In the genomic region with DNA sequence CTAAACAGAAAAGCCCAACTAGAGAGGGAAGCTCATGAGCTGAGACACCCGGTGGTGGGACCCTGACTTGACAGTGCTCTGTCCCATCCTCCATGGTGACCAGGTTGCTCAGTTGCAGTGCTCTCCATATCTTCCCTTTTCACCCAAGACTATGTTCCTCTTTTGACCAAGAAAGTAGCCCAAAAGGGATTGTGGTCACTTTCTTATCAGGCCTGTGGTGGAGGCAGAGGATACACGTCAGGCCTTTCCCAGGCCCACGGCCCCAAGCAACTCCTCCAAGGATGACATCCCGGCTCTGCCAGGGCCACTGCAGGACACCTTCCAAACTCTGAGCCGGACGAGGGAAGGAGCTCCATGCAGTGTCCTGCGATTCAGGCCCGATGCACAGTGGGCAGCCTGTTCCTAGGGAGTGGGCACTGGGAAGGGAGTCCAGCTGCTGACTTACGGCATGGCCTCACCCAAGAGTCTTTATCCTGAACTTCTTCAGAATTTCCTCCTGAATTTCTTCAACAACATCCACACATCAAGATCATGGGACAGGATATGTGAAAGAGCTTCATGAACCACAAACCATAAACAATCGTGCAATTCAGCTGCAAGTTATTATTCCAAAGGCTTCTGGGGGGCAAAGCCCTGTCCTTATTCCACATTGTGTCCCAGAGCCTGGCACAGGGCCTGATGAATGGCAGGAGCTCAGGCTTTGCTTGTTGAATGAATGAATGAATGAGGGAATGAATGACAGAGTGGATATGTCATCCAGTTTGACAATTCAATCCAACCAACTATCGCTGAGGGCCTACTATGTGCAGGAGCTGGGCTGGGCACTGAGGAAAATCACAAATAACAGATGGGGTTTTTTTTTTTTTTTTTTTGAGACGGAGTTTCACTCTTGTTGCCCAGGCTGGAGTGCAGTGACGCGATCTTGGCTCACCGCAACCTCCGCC, we compare ENCODE assay signal across 1 cellular context.
TF ChIP-seq lines count a peak whose summit lies in the region.

No MANE protein-coding gene starts in this region.

TF ChIP-seq in K562, 482 proteins besides CTCF, POLR2A, EP300 and RAD21 (continued from another document and continues in another):
- TF ChIP-seq, protein P1, sequence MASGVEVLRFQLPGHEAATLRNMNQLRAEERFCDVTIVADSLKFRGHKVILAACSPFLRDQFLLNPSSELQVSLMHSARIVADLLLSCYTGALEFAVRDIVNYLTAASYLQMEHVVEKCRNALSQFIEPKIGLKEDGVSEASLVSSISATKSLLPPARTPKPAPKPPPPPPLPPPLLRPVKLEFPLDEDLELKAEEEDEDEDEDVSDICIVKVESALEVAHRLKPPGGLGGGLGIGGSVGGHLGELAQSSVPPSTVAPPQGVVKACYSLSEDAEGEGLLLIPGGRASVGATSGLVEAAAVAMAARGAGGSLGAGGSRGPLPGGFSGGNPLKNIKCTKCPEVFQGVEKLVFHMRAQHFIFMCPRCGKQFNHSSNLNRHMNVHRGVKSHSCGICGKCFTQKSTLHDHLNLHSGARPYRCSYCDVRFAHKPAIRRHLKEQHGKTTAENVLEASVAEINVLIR (CRISPR knock-in tag; IDR thresholded peaks at IDR 0.05), result no peak
- TF ChIP-seq, protein P2, sequence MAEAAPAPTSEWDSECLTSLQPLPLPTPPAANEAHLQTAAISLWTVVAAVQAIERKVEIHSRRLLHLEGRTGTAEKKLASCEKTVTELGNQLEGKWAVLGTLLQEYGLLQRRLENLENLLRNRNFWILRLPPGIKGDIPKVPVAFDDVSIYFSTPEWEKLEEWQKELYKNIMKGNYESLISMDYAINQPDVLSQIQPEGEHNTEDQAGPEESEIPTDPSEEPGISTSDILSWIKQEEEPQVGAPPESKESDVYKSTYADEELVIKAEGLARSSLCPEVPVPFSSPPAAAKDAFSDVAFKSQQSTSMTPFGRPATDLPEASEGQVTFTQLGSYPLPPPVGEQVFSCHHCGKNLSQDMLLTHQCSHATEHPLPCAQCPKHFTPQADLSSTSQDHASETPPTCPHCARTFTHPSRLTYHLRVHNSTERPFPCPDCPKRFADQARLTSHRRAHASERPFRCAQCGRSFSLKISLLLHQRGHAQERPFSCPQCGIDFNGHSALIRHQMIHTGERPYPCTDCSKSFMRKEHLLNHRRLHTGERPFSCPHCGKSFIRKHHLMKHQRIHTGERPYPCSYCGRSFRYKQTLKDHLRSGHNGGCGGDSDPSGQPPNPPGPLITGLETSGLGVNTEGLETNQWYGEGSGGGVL (CRISPR knock-in tag; IDR thresholded peaks at IDR 0.05), result no peak
- no peak for TF ChIP-seq SETDB1 (IDR thresholded peaks at IDR 0.05; ENCODE audit: low read length)
- TF ChIP-seq RFX1 (IDR thresholded peaks at IDR 0.05), result no peak; the same call in 1 of the 2 replicates
- TF ChIP-seq DMBX1 (CRISPR knock-in tag; IDR thresholded peaks at IDR 0.05; ENCODE audit: borderline replicate concordance), result no peak
- TF ChIP-seq, protein P3, sequence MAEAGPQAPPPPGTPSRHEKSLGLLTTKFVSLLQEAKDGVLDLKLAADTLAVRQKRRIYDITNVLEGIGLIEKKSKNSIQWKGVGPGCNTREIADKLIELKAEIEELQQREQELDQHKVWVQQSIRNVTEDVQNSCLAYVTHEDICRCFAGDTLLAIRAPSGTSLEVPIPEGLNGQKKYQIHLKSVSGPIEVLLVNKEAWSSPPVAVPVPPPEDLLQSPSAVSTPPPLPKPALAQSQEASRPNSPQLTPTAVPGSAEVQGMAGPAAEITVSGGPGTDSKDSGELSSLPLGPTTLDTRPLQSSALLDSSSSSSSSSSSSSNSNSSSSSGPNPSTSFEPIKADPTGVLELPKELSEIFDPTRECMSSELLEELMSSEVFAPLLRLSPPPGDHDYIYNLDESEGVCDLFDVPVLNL (CRISPR knock-in tag; IDR thresholded peaks at IDR 0.05; ENCODE audit: low read depth), result no peak
- TF ChIP-seq ZNF24 (IDR thresholded peaks at IDR 0.05), result peak; percentile 77
- no peak for TF ChIP-seq NELFE (IDR thresholded peaks at IDR 0.05; ENCODE audit: insufficient read depth, insufficient read length)
- TF ChIP-seq, protein P4, sequence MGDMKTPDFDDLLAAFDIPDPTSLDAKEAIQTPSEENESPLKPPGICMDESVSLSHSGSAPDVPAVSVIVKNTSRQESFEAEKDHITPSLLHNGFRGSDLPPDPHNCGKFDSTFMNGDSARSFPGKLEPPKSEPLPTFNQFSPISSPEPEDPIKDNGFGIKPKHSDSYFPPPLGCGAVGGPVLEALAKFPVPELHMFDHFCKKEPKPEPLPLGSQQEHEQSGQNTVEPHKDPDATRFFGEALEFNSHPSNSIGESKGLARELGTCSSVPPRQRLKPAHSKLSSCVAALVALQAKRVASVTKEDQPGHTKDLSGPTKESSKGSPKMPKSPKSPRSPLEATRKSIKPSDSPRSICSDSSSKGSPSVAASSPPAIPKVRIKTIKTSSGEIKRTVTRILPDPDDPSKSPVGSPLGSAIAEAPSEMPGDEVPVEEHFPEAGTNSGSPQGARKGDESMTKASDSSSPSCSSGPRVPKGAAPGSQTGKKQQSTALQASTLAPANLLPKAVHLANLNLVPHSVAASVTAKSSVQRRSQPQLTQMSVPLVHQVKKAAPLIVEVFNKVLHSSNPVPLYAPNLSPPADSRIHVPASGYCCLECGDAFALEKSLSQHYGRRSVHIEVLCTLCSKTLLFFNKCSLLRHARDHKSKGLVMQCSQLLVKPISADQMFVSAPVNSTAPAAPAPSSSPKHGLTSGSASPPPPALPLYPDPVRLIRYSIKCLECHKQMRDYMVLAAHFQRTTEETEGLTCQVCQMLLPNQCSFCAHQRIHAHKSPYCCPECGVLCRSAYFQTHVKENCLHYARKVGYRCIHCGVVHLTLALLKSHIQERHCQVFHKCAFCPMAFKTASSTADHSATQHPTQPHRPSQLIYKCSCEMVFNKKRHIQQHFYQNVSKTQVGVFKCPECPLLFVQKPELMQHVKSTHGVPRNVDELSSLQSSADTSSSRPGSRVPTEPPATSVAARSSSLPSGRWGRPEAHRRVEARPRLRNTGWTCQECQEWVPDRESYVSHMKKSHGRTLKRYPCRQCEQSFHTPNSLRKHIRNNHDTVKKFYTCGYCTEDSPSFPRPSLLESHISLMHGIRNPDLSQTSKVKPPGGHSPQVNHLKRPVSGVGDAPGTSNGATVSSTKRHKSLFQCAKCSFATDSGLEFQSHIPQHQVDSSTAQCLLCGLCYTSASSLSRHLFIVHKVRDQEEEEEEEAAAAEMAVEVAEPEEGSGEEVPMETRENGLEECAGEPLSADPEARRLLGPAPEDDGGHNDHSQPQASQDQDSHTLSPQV (IDR thresholded peaks at IDR 0.05), result 0 out of 2 replicates have a peak, but pooled peaks have one; percentile 31
- no peak for TF ChIP-seq RBM14 (IDR thresholded peaks at IDR 0.05; ENCODE audit: borderline replicate concordance, insufficient read depth, low read depth, low read length)
- TF ChIP-seq EP400 (IDR thresholded peaks at IDR 0.05), result 0 out of 2 replicates have a peak, but pooled peaks have one; percentile 13
- TF ChIP-seq ZNF140 (CRISPR knock-in tag; IDR thresholded peaks at IDR 0.05), result no peak
- TF ChIP-seq, protein P5, sequence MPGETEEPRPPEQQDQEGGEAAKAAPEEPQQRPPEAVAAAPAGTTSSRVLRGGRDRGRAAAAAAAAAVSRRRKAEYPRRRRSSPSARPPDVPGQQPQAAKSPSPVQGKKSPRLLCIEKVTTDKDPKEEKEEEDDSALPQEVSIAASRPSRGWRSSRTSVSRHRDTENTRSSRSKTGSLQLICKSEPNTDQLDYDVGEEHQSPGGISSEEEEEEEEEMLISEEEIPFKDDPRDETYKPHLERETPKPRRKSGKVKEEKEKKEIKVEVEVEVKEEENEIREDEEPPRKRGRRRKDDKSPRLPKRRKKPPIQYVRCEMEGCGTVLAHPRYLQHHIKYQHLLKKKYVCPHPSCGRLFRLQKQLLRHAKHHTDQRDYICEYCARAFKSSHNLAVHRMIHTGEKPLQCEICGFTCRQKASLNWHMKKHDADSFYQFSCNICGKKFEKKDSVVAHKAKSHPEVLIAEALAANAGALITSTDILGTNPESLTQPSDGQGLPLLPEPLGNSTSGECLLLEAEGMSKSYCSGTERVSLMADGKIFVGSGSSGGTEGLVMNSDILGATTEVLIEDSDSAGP (CRISPR knock-in tag; IDR thresholded peaks at IDR 0.05), result no peak
- no peak for TF ChIP-seq NUFIP1 (IDR thresholded peaks at IDR 0.05; ENCODE audit: partially characterized antibody)
- no peak for TF ChIP-seq MCM3 (IDR thresholded peaks at IDR 0.05)
- no peak for TF ChIP-seq SRSF1 (IDR thresholded peaks at IDR 0.05; ENCODE audit: low read depth, low read length)
- no peak for TF ChIP-seq SMARCB1 (IDR thresholded peaks at IDR 0.05; ENCODE audit: insufficient read length, low read depth)
- TF ChIP-seq, protein P6, sequence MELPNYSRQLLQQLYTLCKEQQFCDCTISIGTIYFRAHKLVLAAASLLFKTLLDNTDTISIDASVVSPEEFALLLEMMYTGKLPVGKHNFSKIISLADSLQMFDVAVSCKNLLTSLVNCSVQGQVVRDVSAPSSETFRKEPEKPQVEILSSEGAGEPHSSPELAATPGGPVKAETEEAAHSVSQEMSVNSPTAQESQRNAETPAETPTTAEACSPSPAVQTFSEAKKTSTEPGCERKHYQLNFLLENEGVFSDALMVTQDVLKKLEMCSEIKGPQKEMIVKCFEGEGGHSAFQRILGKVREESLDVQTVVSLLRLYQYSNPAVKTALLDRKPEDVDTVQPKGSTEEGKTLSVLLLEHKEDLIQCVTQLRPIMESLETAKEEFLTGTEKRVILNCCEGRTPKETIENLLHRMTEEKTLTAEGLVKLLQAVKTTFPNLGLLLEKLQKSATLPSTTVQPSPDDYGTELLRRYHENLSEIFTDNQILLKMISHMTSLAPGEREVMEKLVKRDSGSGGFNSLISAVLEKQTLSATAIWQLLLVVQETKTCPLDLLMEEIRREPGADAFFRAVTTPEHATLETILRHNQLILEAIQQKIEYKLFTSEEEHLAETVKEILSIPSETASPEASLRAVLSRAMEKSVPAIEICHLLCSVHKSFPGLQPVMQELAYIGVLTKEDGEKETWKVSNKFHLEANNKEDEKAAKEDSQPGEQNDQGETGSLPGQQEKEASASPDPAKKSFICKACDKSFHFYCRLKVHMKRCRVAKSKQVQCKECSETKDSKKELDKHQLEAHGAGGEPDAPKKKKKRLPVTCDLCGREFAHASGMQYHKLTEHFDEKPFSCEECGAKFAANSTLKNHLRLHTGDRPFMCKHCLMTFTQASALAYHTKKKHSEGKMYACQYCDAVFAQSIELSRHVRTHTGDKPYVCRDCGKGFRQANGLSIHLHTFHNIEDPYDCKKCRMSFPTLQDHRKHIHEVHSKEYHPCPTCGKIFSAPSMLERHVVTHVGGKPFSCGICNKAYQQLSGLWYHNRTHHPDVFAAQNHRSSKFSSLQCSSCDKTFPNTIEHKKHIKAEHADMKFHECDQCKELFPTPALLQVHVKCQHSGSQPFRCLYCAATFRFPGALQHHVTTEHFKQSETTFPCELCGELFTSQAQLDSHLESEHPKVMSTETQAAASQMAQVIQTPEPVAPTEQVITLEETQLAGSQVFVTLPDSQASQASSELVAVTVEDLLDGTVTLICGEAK (IDR thresholded peaks at IDR 0.05), result no peak
- TF ChIP-seq, protein P6 (CRISPR knock-in tag; IDR thresholded peaks at IDR 0.05), result no peak
- TF ChIP-seq, protein P7, sequence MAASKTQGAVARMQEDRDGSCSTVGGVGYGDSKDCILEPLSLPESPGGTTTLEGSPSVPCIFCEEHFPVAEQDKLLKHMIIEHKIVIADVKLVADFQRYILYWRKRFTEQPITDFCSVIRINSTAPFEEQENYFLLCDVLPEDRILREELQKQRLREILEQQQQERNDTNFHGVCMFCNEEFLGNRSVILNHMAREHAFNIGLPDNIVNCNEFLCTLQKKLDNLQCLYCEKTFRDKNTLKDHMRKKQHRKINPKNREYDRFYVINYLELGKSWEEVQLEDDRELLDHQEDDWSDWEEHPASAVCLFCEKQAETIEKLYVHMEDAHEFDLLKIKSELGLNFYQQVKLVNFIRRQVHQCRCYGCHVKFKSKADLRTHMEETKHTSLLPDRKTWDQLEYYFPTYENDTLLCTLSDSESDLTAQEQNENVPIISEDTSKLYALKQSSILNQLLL (CRISPR knock-in tag; IDR thresholded peaks at IDR 0.05; ENCODE audit: borderline replicate concordance), result no peak
- TF ChIP-seq, protein P8, sequence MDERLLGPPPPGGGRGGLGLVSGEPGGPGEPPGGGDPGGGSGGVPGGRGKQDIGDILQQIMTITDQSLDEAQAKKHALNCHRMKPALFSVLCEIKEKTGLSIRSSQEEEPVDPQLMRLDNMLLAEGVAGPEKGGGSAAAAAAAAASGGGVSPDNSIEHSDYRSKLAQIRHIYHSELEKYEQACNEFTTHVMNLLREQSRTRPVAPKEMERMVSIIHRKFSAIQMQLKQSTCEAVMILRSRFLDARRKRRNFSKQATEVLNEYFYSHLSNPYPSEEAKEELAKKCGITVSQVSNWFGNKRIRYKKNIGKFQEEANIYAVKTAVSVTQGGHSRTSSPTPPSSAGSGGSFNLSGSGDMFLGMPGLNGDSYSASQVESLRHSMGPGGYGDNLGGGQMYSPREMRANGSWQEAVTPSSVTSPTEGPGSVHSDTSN (CRISPR knock-in tag; IDR thresholded peaks at IDR 0.05; ENCODE audit: low read depth), result no peak
- TF ChIP-seq, protein P8 (tag; conservative IDR thresholded peaks at IDR 0.05; ENCODE audit: low read depth), result no peak
- no peak for TF ChIP-seq MTA1 (IDR thresholded peaks at IDR 0.05; ENCODE audit: borderline replicate concordance)
- peak; percentile 47; the same call in 1 of the 2 replicates for TF ChIP-seq ZNF134 (CRISPR knock-in tag; conservative IDR thresholded peaks at IDR 0.05)
